Comparison of ENCODE assay signal across 8 cellular contexts in the genomic region with DNA sequence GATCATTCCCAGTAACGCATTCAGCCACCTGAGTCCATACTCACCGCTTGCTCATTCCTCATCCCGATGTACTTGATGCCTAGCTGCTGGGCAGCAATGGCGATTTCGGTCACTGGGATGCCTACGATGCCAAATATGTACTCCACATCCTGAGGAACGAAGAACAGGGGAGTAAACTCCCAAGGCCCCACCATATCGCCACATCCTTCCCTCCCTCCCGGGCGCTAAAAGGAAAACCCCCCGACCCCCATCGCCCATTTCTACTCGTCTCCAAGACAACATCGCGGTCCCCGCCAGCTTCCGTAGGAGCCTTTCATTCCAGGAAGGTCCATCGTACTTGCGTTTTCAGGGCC. TPM values are rescaled to one million over a fixed set of nuclear protein-coding genes. Genes with fewer than 3 reads are reported as not detected.
DNase-seq lines count a peak whose midpoint lies in the region; ATAC-seq and TF ChIP-seq lines count a peak whose summit lies in the region.

No MANE protein-coding gene starts in this region.

- peaks cover 2% of the 10 kb centered on the region for H3K9me3 Mint-ChIP-seq in activated B cell treated with CpG ODN at 0.5 μM for 24 hours
- no peaks in the 10 kb centered on the region for H3K9me3 Mint-ChIP-seq in stimulated activated effector memory CD8-positive, alpha-beta T cell treated with anti-CD3 and anti-CD28 coated beads, Interleukin-12 subunit alpha, Interleukin-12 subunit beta, amount 100 ng/mL, for 72 hours

- H3K4me3 Mint-ChIP-seq in activated B cell treated with CpG ODN at 0.5 μM for 24 hours: peak overlapping the region; percentile 94
- peak overlapping the region; percentile 99 for H3K4me3 Mint-ChIP-seq in stimulated activated effector memory CD8-positive, alpha-beta T cell treated with anti-CD3 and anti-CD28 coated beads, Interleukin-12 subunit alpha, Interleukin-12 subunit beta, amount 100 ng/mL, for 72 hours

- intact Hi-C loops in activated B cell treated with CpG ODN at 0.5 μM for 24 hours (cut with micrococcal nuclease) (loop anchor here (1.0 to 2.0 kb wide), 11 partner anchors 45 to 950 kb away; a partner anchor contains a TSS), right cardiac atrium (cut with DNase I) (no loop called here)

- H3K9me3 ChIP-seq in right cardiac atrium (ENCODE audit: control insufficient read depth, low read length): no peaks in the 10 kb centered on the region

- H3K36me3 Mint-ChIP-seq in activated B cell treated with CpG ODN at 0.5 μM for 24 hours (ENCODE audit: low read depth): peaks cover 62% of the 10 kb centered on the region
- H3K36me3 Mint-ChIP-seq in stimulated activated effector memory CD8-positive, alpha-beta T cell treated with anti-CD3 and anti-CD28 coated beads, Interleukin-12 subunit alpha, Interleukin-12 subunit beta, amount 100 ng/mL, for 72 hours: peaks cover 64% of the 10 kb centered on the region

- H3K27me3 Mint-ChIP-seq in activated B cell treated with CpG ODN at 0.5 μM for 24 hours: no peaks in the 10 kb centered on the region

- POLR2A ChIA-PET in activated B cell treated with CpG ODN at 0.5 μM for 24 hours (lab: Charles Lee): interaction anchor here (1.1 to 1.9 kb wide), 8 partner anchors 26 to 949 kb away, joined by 4 to 5 read pairs (median 4); a partner anchor contains a TSS

- no peak for TF ChIP-seq CTCF in activated B cell treated with CpG ODN at 0.5 μM for 24 hours (IDR thresholded peaks at IDR 0.05)

- no peaks in the 10 kb centered on the region for H3K27me3 ChIP-seq in right cardiac atrium (ENCODE audit: control insufficient read depth, insufficient read depth)

- H3K4me1 ChIP-seq in right cardiac atrium (ENCODE audit: control insufficient read depth, insufficient read depth, low read length): peaks cover 5% of the 10 kb centered on the region

- peak overlapping the region; percentile 80 for H3K4me3 ChIP-seq in right cardiac atrium (ENCODE audit: low read length)

- H3K4me1 Mint-ChIP-seq in activated B cell treated with CpG ODN at 0.5 μM for 24 hours: peaks cover 38% of the 10 kb centered on the region
- peaks cover 49% of the 10 kb centered on the region for H3K4me1 Mint-ChIP-seq in stimulated activated effector memory CD8-positive, alpha-beta T cell treated with anti-CD3 and anti-CD28 coated beads, Interleukin-12 subunit alpha, Interleukin-12 subunit beta, amount 100 ng/mL, for 72 hours

- CTCF ChIA-PET in activated B cell treated with CpG ODN at 0.5 μM for 24 hours (lab: Charles Lee): interaction anchor here (1.2 kb wide), 1 partner anchor 211 kb away, joined by 3 read pairs; no protein-coding TSS in a partner anchor

- peak; percentile 7 for ATAC-seq in GM19023 (IDR thresholded peaks at IDR 0.05; ENCODE audit: unreplicated experiment)
- ATAC-seq in HG02970 (IDR thresholded peaks at IDR 0.05; ENCODE audit: low FRiP score, unreplicated experiment): peak; percentile 3
- peak; percentile 0 for ATAC-seq in activated B cell treated with CpG ODN at 0.5 μM for 24 hours (ENCODE audit: low read depth)
- peak; percentile 7 to 40 for ATAC-seq in right cardiac atrium
- no peak for ATAC-seq in stimulated activated effector memory CD8-positive, alpha-beta T cell treated with anti-CD3 and anti-CD28 coated beads, Interleukin-12 subunit alpha, Interleukin-12 subunit beta, amount 100 ng/mL, for 72 hours

- WGBS in right cardiac atrium: under 1% methylated on average over 19 of the region's 19 CpGs

- DNase-seq in activated B cell treated with CpG ODN at 0.5 μM for 24 hours (no peak), right cardiac atrium (no peak), NCI-H82 treated with DMSO at 0.1 percent for 48 hours (lab: John Stamatoyannopoulos, UW; ENCODE audit: unreplicated experiment) (no peak), dedifferentiated amniotic fluid mesenchymal stem cell (ENCODE audit: extremely low spot score) (no peak), NCI-H2081 (lab: John Stamatoyannopoulos, UW) (no peak)
- DNase-seq in stimulated activated effector memory CD8-positive, alpha-beta T cell treated with anti-CD3 and anti-CD28 coated beads, Interleukin-12 subunit alpha, Interleukin-12 subunit beta, amount 100 ng/mL, for 72 hours (ENCODE audit: low spot score in 2 of 2): no peak

- H3K27ac Mint-ChIP-seq in activated B cell treated with CpG ODN at 0.5 μM for 24 hours: peak overlapping the region; percentile 98
- H3K27ac Mint-ChIP-seq in stimulated activated effector memory CD8-positive, alpha-beta T cell treated with anti-CD3 and anti-CD28 coated beads, Interleukin-12 subunit alpha, Interleukin-12 subunit beta, amount 100 ng/mL, for 72 hours: peak overlapping the region; percentile 98

- peak overlapping the region; percentile 65 for H3K27ac ChIP-seq in right cardiac atrium (ENCODE audit: low read length)

RNA-seq across cellular contexts. Expression of a gene that starts 0.3 kb away (rescaled TPM):
- total RNA-seq in activated B cell treated with CpG ODN at 0.5 μM for 24 hours: 24.7 and 28.4 TPM in 2 replicates
- 10 to 100 TPM; 10.8 to 16.8 (median 13.8) TPM for total RNA-seq in right cardiac atrium
- polyA plus RNA-seq in right cardiac atrium: 9.7 TPM

RNA-seq across cellular contexts. Expression of a gene that starts 0.5 kb away (rescaled TPM):
- total RNA-seq in activated B cell treated with CpG ODN at 0.5 μM for 24 hours (7.6 and 9.1 TPM in 2 replicates), right cardiac atrium (10 to 100 TPM; 10.1 to 13.5 (median 10.9) TPM)
- polyA plus RNA-seq in right cardiac atrium: 8.0 TPM
